8 cellular contexts compared by ENCODE assay signal in the genomic region with DNA sequence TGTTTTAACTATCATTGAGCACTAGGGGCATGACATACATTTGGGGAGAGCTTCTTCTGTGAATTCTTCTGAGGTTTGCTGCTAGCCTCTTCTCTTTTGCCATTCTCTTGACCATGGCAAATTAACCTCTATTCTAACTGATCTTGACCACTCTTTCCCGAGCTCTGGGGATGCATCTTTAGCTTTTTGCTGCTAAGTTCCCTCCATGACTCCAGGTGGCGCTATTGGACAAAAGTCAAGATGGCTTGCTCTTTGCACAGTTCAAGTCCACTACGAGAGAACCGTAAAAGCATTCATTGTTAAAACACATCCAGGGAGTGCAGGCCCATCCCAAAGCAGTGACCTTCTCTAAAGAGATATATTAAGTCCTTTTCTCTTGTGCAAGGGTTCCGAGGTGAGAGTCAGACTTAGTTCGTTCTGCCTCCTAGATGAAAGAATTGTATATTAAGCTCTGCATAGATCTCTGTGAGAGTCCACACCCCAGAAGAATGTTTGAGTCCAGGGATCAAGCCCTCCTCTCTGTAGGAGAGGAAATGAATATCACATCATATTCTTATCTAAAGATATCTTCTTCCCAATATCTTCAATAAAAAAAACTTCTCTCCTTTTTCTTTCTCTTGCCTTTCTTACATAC.
DNase-seq lines count a peak whose midpoint lies in the region; ATAC-seq and TF ChIP-seq lines count a peak whose summit lies in the region.

No MANE protein-coding gene starts in this region.

- no peak overlapping the region for H3K27ac ChIP-seq in brain microvascular endothelial cell
- H3K27ac ChIP-seq in lung (ENCODE audit: low read depth in 1 of 2, low read length in 1 of 2): no peak overlapping the region

- in situ Hi-C loops in brain microvascular endothelial cell (cut with HindIII; ENCODE audit: low pct_ligation_motif_present, low sequenced_read_pairs): no loop called here

- peak; percentile 54 for DNase-seq in SIG-M5 treated with dmso at 0.1 percent for 504 hours (lab: John Stamatoyannopoulos, UW; ENCODE audit: unreplicated experiment)
- no peak for DNase-seq in SIG-M5 (lab: John Stamatoyannopoulos, UW)
- peak; percentile 17 for DNase-seq in HPDE6-E6E7 (ENCODE audit: extremely low spot score)
- peak; percentile 91 for DNase-seq in NCI-H69 (lab: John Stamatoyannopoulos, UW)
- DNase-seq in brain microvascular endothelial cell: peak; percentile 73
- no peak for DNase-seq in lung (ENCODE audit: low spot score)
- no peak for DNase-seq in OCI-M2 (lab: John Stamatoyannopoulos, UW; ENCODE audit: unreplicated experiment)

- 28 to 39% methylated on average over 6 of the region's 6 CpGs for WGBS in lung, 2 donors

- H3K27me3 ChIP-seq in brain microvascular endothelial cell (replicated peaks) (no peaks in the 10 kb centered on the region), lung (ENCODE audit: control insufficient read depth, insufficient read depth) (no peaks in the 10 kb centered on the region)

- H3K36me3 ChIP-seq in brain microvascular endothelial cell (replicated peaks) (no peaks in the 10 kb centered on the region), lung (ENCODE audit: control insufficient read depth in 2 of 2, insufficient read depth in 2 of 2, low read length in 2 of 2) (no peaks in the 10 kb centered on the region)

- peak; percentile 44 for ATAC-seq in lung (ENCODE audit: insufficient read depth, low FRiP score)
- no peak for ATAC-seq in HG03097 (IDR thresholded peaks at IDR 0.05; ENCODE audit: low FRiP score, unreplicated experiment)

- no peaks in the 10 kb centered on the region for H3K4me1 ChIP-seq in lung (ENCODE audit: control insufficient read depth in 2 of 2, insufficient read depth in 2 of 2, low read length in 2 of 2)

- H3K4me3 ChIP-seq in brain microvascular endothelial cell (ENCODE audit: low read depth, low read length) (no peak overlapping the region), lung (no peak overlapping the region)

- peaks cover 0 to 2% of the 10 kb centered on the region in 2 donors for H3K9me3 ChIP-seq in lung (ENCODE audit: control insufficient read depth in 2 of 2, insufficient read depth in 1 of 2, low read length in 1 of 2)

- TF ChIP-seq CTCF in brain microvascular endothelial cell (IDR thresholded peaks at IDR 0.05; ENCODE audit: low read depth, low read length, missing control alignments) (peak; percentile 90), lung (IDR thresholded peaks at IDR 0.05; ENCODE audit: control extremely low read depth, extremely low read depth) (no peak)

Comparison
In these comparisons a context has a peak if more than half of its experiments do, and no peak if none do; other contexts are left out.
1. DNase-seq: peak in SIG-M5 treated with dmso at 0.1 percent for 504 hours (single experiment), HPDE6-E6E7 (single experiment), NCI-H69 (single experiment) and brain microvascular endothelial cell (single experiment); none in SIG-M5 (single experiment), lung (single experiment) and OCI-M2 (single experiment).